Comparison of ENCODE assay signal across 32 cellular contexts in the genomic region with DNA sequence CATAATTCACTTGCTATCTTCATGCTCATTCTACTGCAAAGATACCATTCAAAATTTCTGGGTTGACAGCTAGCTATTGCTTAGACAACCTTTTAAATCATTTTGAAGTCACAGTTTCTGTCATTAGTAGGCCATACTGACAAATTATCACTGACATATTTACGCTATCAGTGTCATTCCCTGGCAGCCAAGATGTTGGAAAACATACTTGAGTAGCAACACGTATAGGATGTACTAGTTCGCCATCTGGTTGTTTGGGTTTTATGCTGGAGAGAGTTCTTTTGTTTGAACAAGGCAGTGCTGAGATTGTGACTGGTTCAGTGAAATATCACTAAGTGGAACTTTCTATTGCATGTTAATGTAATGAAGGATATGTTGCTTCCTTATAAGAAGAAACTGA.
"Had no signal": no experiment of that assay in that cellular context is flagged by ENCODE, and none has a peak within 500 bp of the region (broad histone marks: within the 10 kb centered on the region; RNA-seq: fewer than 3 reads in every experiment).

No MANE protein-coding gene starts in this region.

- DNase-seq: activated B cell treated with CpG ODN at 0.5 μM for 24 hours; activated CD4-positive, alpha-beta T cell treated with anti-CD3 and anti-CD28 coated beads for 48 hours; activated CD4-positive, alpha-beta T cell treated with anti-CD3 and anti-CD28 coated beads, Interleukin-2, amount 50 U/mL, for 1 hour; activated CD4-positive, alpha-beta T cell treated with anti-CD3 and anti-CD28 coated beads, Interleukin-2, amount 50 U/mL, for 48 hours; activated CD8-positive, alpha-beta memory T cell treated with anti-CD3 and anti-CD28 coated beads for 24 hours; activated CD8-positive, alpha-beta T cell treated with anti-CD3 and anti-CD28 coated beads for 36 hours; activated effector memory CD4-positive, alpha-beta T cell treated with anti-CD3 and anti-CD28 coated beads, Interleukin-2, amount 50 U/mL, for 16 hours; activated naive CD4-positive, alpha-beta T cell treated with anti-CD3 and anti-CD28 coated beads for 36 hours; activated naive CD8-positive, alpha-beta T cell treated with anti-CD3 and anti-CD28 coated beads for 36 hours; activated naive CD8-positive, alpha-beta T cell treated with anti-CD3 and anti-CD28 coated beads, Interleukin-2, amount 50 U/mL, for 24 hours; activated T-cell treated with anti-CD3 and anti-CD28 coated beads, Interleukin-2, amount 50 U/mL, for 4 hours; adrenal gland; amygdala; aorta; body of pancreas; caudate nucleus; cortex of kidney; dermis blood vessel endothelial cell; effector CD4-positive, alpha-beta T cell; effector memory CD8-positive, alpha-beta T cell; erythroblast; foreskin keratinocyte; gastrocnemius medialis; glutamatergic neuron; heart left ventricle; T1000; WERI-Rb-1 had no signal

- H3K4me3 Mint-ChIP-seq: activated B cell treated with CpG ODN at 0.5 μM for 24 hours; activated CD8-positive, alpha-beta T cell treated with anti-CD3 and anti-CD28 coated beads for 36 hours; activated naive CD4-positive, alpha-beta T cell treated with anti-CD3 and anti-CD28 coated beads for 36 hours; activated naive CD4-positive, alpha-beta T cell treated with anti-CD3 and anti-CD28 coated beads, Interleukin-2, amount 50 U/mL, for 24 hours; activated naive CD8-positive, alpha-beta T cell treated with anti-CD3 and anti-CD28 coated beads for 36 hours; activated naive CD8-positive, alpha-beta T cell treated with anti-CD3 and anti-CD28 coated beads, Interleukin-2, amount 50 U/mL, for 24 hours; activated T-cell treated with anti-CD3 and anti-CD28 coated beads, Interleukin-2, amount 50 U/mL, for 4 hours; activated T-helper 17 cell treated with anti-CD3 and anti-CD28 coated beads, Interleukin-2, amount 50 U/mL, for 72 hours; effector memory CD8-positive, alpha-beta T cell; T-helper 2 cell treated with Interferon-gamma antibody and Interleukin-4, amounts not matched to agents 5 μg/mL and 100 μg/mL, for 36 hours had no signal

- H3K27ac Mint-ChIP-seq: activated B cell treated with CpG ODN at 0.5 μM for 24 hours; activated CD8-positive, alpha-beta T cell treated with anti-CD3 and anti-CD28 coated beads for 36 hours; activated naive CD4-positive, alpha-beta T cell treated with anti-CD3 and anti-CD28 coated beads for 36 hours; activated naive CD4-positive, alpha-beta T cell treated with anti-CD3 and anti-CD28 coated beads, Interleukin-2, amount 50 U/mL, for 24 hours; activated naive CD8-positive, alpha-beta T cell treated with anti-CD3 and anti-CD28 coated beads for 36 hours; activated naive CD8-positive, alpha-beta T cell treated with anti-CD3 and anti-CD28 coated beads, Interleukin-2, amount 50 U/mL, for 24 hours; activated T-helper 17 cell treated with anti-CD3 and anti-CD28 coated beads, Interleukin-2, amount 50 U/mL, for 72 hours; effector memory CD8-positive, alpha-beta T cell; T-helper 2 cell treated with Interferon-gamma antibody and Interleukin-4, amounts not matched to agents 5 μg/mL and 100 μg/mL, for 36 hours had no signal

- H3K4me1 Mint-ChIP-seq: activated B cell treated with CpG ODN at 0.5 μM for 24 hours; activated naive CD4-positive, alpha-beta T cell treated with anti-CD3 and anti-CD28 coated beads, Interleukin-2, amount 50 U/mL, for 24 hours; activated naive CD8-positive, alpha-beta T cell treated with anti-CD3 and anti-CD28 coated beads for 36 hours; activated naive CD8-positive, alpha-beta T cell treated with anti-CD3 and anti-CD28 coated beads, Interleukin-2, amount 50 U/mL, for 24 hours; activated T-helper 17 cell treated with anti-CD3 and anti-CD28 coated beads, Interleukin-2, amount 50 U/mL, for 72 hours had no signal

- H3K9me3 ChIP-seq: adrenal gland, body of pancreas, esophagus muscularis mucosa, gastrocnemius medialis had no signal

- H3K27me3 Mint-ChIP-seq: activated B cell treated with CpG ODN at 0.5 μM for 24 hours; activated CD8-positive, alpha-beta T cell treated with anti-CD3 and anti-CD28 coated beads for 36 hours; activated naive CD4-positive, alpha-beta T cell treated with anti-CD3 and anti-CD28 coated beads, Interleukin-2, amount 50 U/mL, for 24 hours; activated naive CD8-positive, alpha-beta T cell treated with anti-CD3 and anti-CD28 coated beads for 36 hours; activated naive CD8-positive, alpha-beta T cell treated with anti-CD3 and anti-CD28 coated beads, Interleukin-2, amount 50 U/mL, for 24 hours; activated T-helper 17 cell treated with anti-CD3 and anti-CD28 coated beads, Interleukin-2, amount 50 U/mL, for 72 hours; effector memory CD8-positive, alpha-beta T cell had no signal

- H3K36me3 Mint-ChIP-seq: activated naive CD4-positive, alpha-beta T cell treated with anti-CD3 and anti-CD28 coated beads, Interleukin-2, amount 50 U/mL, for 24 hours; activated naive CD8-positive, alpha-beta T cell treated with anti-CD3 and anti-CD28 coated beads for 36 hours had no signal

- ATAC-seq: activated CD4-positive, CD25-positive, alpha-beta regulatory T cell treated with anti-CD3 and anti-CD28 coated beads, Interleukin-2, amount 50 U/mL, for 24 hours; activated CD8-positive, alpha-beta T cell treated with anti-CD3 and anti-CD28 coated beads for 36 hours; activated naive CD8-positive, alpha-beta T cell treated with anti-CD3 and anti-CD28 coated beads, Interleukin-2, amount 50 U/mL, for 24 hours; activated T-cell treated with anti-CD3 and anti-CD28 coated beads, Interleukin-2, amount 50 U/mL, for 4 hours; activated T-helper 17 cell treated with anti-CD3 and anti-CD28 coated beads, Interleukin-2, amount 50 U/mL, for 72 hours; body of pancreas; effector memory CD8-positive, alpha-beta T cell; foreskin keratinocyte; gastrocnemius medialis; heart left ventricle had no signal
